In the genomic region with DNA sequence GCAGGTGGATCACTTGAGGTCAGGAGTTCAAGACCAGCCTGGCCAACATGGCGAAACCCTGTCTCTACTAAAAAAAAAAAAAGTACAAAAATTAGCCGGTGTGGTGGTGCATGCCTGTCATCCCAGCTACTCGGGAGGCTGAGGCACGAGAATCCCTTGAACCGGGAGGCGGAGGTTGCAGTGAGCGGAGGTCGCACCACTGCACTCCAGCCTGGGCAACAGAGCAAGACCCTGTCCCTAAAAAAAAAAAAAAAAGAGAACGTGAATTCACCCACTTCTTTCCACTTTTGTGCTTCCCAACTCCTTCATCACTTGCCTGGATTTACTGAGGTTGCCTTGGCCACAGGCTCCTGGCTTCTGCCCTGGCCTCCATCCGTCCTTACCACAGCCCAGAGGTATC, we compare ENCODE assay signal across 8 cellular contexts. TPM values are rescaled to one million over a fixed set of nuclear protein-coding genes. Genes with fewer than 3 reads are reported as not detected.
DNase-seq lines count a peak whose midpoint lies in the region; ATAC-seq and TF ChIP-seq lines count a peak whose summit lies in the region.
"Not testable (repeated sequence)": the region's sequence is repeated elsewhere in the genome, so short reads cannot be mapped to it uniquely, and the experiment has no call there.

No MANE protein-coding gene starts in this region.

- H3K36me3 ChIP-seq in CD4-positive, CD25-positive, alpha-beta regulatory T cell (ENCODE audit: control insufficient read depth, insufficient read depth, low read length); HEK293 (ENCODE audit: control insufficient read depth in 2 of 2, insufficient read depth in 1 of 2, low read length in 2 of 2): not testable (repeated sequence)

- POLR2A ChIA-PET in HEK293 (lab: Yijun Ruan, JAX) = not testable (repeated sequence)

- ATAC-seq in CD4-positive, CD25-positive, alpha-beta regulatory T cell (ENCODE audit: low read depth in 2 of 2); central memory CD8-positive, alpha-beta T cell (replicated peaks; ENCODE audit: extremely low read depth, poor library complexity, severe bottlenecking); memory B cell (ENCODE audit: low read depth); stimulated activated effector memory CD8-positive, alpha-beta T cell treated with anti-CD3 and anti-CD28 coated beads, Interleukin-12 subunit alpha, Interleukin-12 subunit beta, amount 100 ng/mL, for 72 hours: not testable (repeated sequence)

- peak overlapping the region in 2 of 4 donors; percentile 54 to 82 for H3K4me3 Mint-ChIP-seq in CD4-positive, CD25-positive, alpha-beta regulatory T cell
- H3K4me3 Mint-ChIP-seq in T-helper 2 cell treated with Interferon-gamma antibody and Interleukin-4, amounts not matched to agents 5 μg/mL and 100 μg/mL, for 36 hours = peak overlapping the region; percentile 44
- peak overlapping the region; percentile 28 for H3K4me3 Mint-ChIP-seq in activated naive CD4-positive, alpha-beta T cell treated with anti-CD3 and anti-CD28 coated beads for 36 hours
- peak overlapping the region; percentile 43 for H3K4me3 Mint-ChIP-seq in central memory CD8-positive, alpha-beta T cell
- peak overlapping the region; percentile 31 for H3K4me3 Mint-ChIP-seq in memory B cell
- H3K4me3 Mint-ChIP-seq in nephron = peak overlapping the region; percentile 78 to 83 (median 83)
- H3K4me3 Mint-ChIP-seq in stimulated activated effector memory CD8-positive, alpha-beta T cell treated with anti-CD3 and anti-CD28 coated beads, Interleukin-12 subunit alpha, Interleukin-12 subunit beta, amount 100 ng/mL, for 72 hours = peak overlapping the region; percentile 2

- H3K9me3 ChIP-seq in CD4-positive, CD25-positive, alpha-beta regulatory T cell (ENCODE audit: control insufficient read depth in 2 of 2, low read length in 2 of 2); HEK293 (ENCODE audit: control insufficient read depth, insufficient read depth, low read depth, low read length): not testable (repeated sequence)

- peaks cover 0 to 25% (median 7%) of the 10 kb centered on the region in 4 donors for H3K4me1 Mint-ChIP-seq in CD4-positive, CD25-positive, alpha-beta regulatory T cell
- not testable (repeated sequence) for H3K4me1 Mint-ChIP-seq in T-helper 2 cell treated with Interferon-gamma antibody and Interleukin-4, amounts not matched to agents 5 μg/mL and 100 μg/mL, for 36 hours (ENCODE audit: low read depth); central memory CD8-positive, alpha-beta T cell; memory B cell; nephron
- peaks cover 16% of the 10 kb centered on the region for H3K4me1 Mint-ChIP-seq in activated naive CD4-positive, alpha-beta T cell treated with anti-CD3 and anti-CD28 coated beads for 36 hours (ENCODE audit: low read depth)
- H3K4me1 Mint-ChIP-seq in stimulated activated effector memory CD8-positive, alpha-beta T cell treated with anti-CD3 and anti-CD28 coated beads, Interleukin-12 subunit alpha, Interleukin-12 subunit beta, amount 100 ng/mL, for 72 hours = peaks cover 15% of the 10 kb centered on the region

- H3K27ac Mint-ChIP-seq in CD4-positive, CD25-positive, alpha-beta regulatory T cell = peak overlapping the region; percentile 68 to 83 (median 79)
- H3K27ac Mint-ChIP-seq in T-helper 2 cell treated with Interferon-gamma antibody and Interleukin-4, amounts not matched to agents 5 μg/mL and 100 μg/mL, for 36 hours = peak overlapping the region; percentile 51
- not testable (repeated sequence) for H3K27ac Mint-ChIP-seq in activated naive CD4-positive, alpha-beta T cell treated with anti-CD3 and anti-CD28 coated beads for 36 hours; central memory CD8-positive, alpha-beta T cell (ENCODE audit: low read depth); memory B cell
- peak overlapping the region; percentile 64 to 90 (median 76) for H3K27ac Mint-ChIP-seq in nephron
- peak overlapping the region; percentile 4 for H3K27ac Mint-ChIP-seq in stimulated activated effector memory CD8-positive, alpha-beta T cell treated with anti-CD3 and anti-CD28 coated beads, Interleukin-12 subunit alpha, Interleukin-12 subunit beta, amount 100 ng/mL, for 72 hours

- H3K4me3 ChIP-seq in CD4-positive, CD25-positive, alpha-beta regulatory T cell (ENCODE audit: low read depth, low read length); HEK293 (ENCODE audit: low read depth, low read length): not testable (repeated sequence)

- H3K9me3 Mint-ChIP-seq in CD4-positive, CD25-positive, alpha-beta regulatory T cell; T-helper 2 cell treated with Interferon-gamma antibody and Interleukin-4, amounts not matched to agents 5 μg/mL and 100 μg/mL, for 36 hours; activated naive CD4-positive, alpha-beta T cell treated with anti-CD3 and anti-CD28 coated beads for 36 hours; central memory CD8-positive, alpha-beta T cell; memory B cell; nephron; stimulated activated effector memory CD8-positive, alpha-beta T cell treated with anti-CD3 and anti-CD28 coated beads, Interleukin-12 subunit alpha, Interleukin-12 subunit beta, amount 100 ng/mL, for 72 hours: not testable (repeated sequence)

- intact Hi-C loops in activated naive CD4-positive, alpha-beta T cell treated with anti-CD3 and anti-CD28 coated beads for 36 hours (cut with micrococcal nuclease) = not testable (repeated sequence)

- CTCF ChIA-PET in HEK293 (lab: Yijun Ruan, JAX) = interaction anchor here (0.8 kb wide), 1 partner anchor 188 kb away, joined by 4 read pairs; no protein-coding TSS in a partner anchor
- CTCF ChIA-PET in activated naive CD4-positive, alpha-beta T cell treated with anti-CD3 and anti-CD28 coated beads for 36 hours (lab: Charles Lee) = interaction anchor here (0.7 kb wide), 2 partner anchors 15 to 114 kb away, joined by 4 to 5 read pairs; a partner anchor contains a TSS

- H3K27ac ChIP-seq in CD4-positive, CD25-positive, alpha-beta regulatory T cell (ENCODE audit: insufficient read depth, low read length, poor library complexity, severe bottlenecking); HEK293 (ENCODE audit: extremely low read depth, low read depth, low read length): not testable (repeated sequence)

- not testable (repeated sequence) for H3K27me3 ChIP-seq in CD4-positive, CD25-positive, alpha-beta regulatory T cell (ENCODE audit: control insufficient read depth, insufficient read depth, low read length)

- not testable (repeated sequence) for DNase-seq in CD4-positive, CD25-positive, alpha-beta regulatory T cell; T-helper 2 cell treated with Interferon-gamma antibody and Interleukin-4, amounts not matched to agents 5 μg/mL and 100 μg/mL, for 36 hours (ENCODE audit: low spot score); activated naive CD4-positive, alpha-beta T cell treated with anti-CD3 and anti-CD28 coated beads for 36 hours; central memory CD8-positive, alpha-beta T cell (ENCODE audit: low spot score in 2 of 2); memory B cell (ENCODE audit: low spot score in 2 of 2); stimulated activated effector memory CD8-positive, alpha-beta T cell treated with anti-CD3 and anti-CD28 coated beads, Interleukin-12 subunit alpha, Interleukin-12 subunit beta, amount 100 ng/mL, for 72 hours (ENCODE audit: low spot score in 2 of 2)

- TF ChIP-seq CTCF in HEK293 (tag by site-specific recombination; IDR thresholded peaks at IDR 0.05); nephron (IDR thresholded peaks at IDR 0.05; ENCODE audit: unreplicated experiment in 3 of 3): not testable (repeated sequence)

- not testable (repeated sequence) for H3K36me3 Mint-ChIP-seq in CD4-positive, CD25-positive, alpha-beta regulatory T cell; T-helper 2 cell treated with Interferon-gamma antibody and Interleukin-4, amounts not matched to agents 5 μg/mL and 100 μg/mL, for 36 hours (ENCODE audit: low read depth); activated naive CD4-positive, alpha-beta T cell treated with anti-CD3 and anti-CD28 coated beads for 36 hours (ENCODE audit: low read depth); central memory CD8-positive, alpha-beta T cell (ENCODE audit: insufficient read depth); memory B cell; nephron (ENCODE audit: low read depth); stimulated activated effector memory CD8-positive, alpha-beta T cell treated with anti-CD3 and anti-CD28 coated beads, Interleukin-12 subunit alpha, Interleukin-12 subunit beta, amount 100 ng/mL, for 72 hours

- H3K4me1 ChIP-seq in CD4-positive, CD25-positive, alpha-beta regulatory T cell (ENCODE audit: control insufficient read depth, insufficient read depth, low read length, poor library complexity, severe bottlenecking) = peaks cover 12% of the 10 kb centered on the region
- H3K4me1 ChIP-seq in HEK293 (ENCODE audit: control insufficient read depth, insufficient read depth, low read length) = not testable (repeated sequence)

- H3K27me3 Mint-ChIP-seq in CD4-positive, CD25-positive, alpha-beta regulatory T cell = peaks cover 11% of the 10 kb centered on the region
- H3K27me3 Mint-ChIP-seq in T-helper 2 cell treated with Interferon-gamma antibody and Interleukin-4, amounts not matched to agents 5 μg/mL and 100 μg/mL, for 36 hours (ENCODE audit: low read depth) = peaks cover 13% of the 10 kb centered on the region
- not testable (repeated sequence) for H3K27me3 Mint-ChIP-seq in activated naive CD4-positive, alpha-beta T cell treated with anti-CD3 and anti-CD28 coated beads for 36 hours (ENCODE audit: low read depth); central memory CD8-positive, alpha-beta T cell; memory B cell; nephron (ENCODE audit: low read depth)

TF ChIP-seq in HEK293, 187 proteins besides CTCF, POLR2A, EP300 and RAD21:
- TF ChIP-seq ZNF121 (tag by site-specific recombination; IDR thresholded peaks at IDR 0.05) = peak; percentile 56; the same call in 1 of the 2 replicates

RNA-seq across cellular contexts. Expression of a gene that starts 44.3 kb away (rescaled TPM):
- total RNA-seq in CD4-positive, CD25-positive, alpha-beta regulatory T cell = 8.2 TPM
- polyA plus RNA-seq in CD4-positive, CD25-positive, alpha-beta regulatory T cell = under 1 TPM in 3 of 4 donors, not detected in 1; 0.21 to 0.40 (median 0.29) TPM
- total RNA-seq in activated naive CD4-positive, alpha-beta T cell treated with anti-CD3 and anti-CD28 coated beads for 36 hours = 10 to 100 TPM; 13.5 to 14.6 TPM
